14 cellular contexts compared by ENCODE assay signal in the genomic region with DNA sequence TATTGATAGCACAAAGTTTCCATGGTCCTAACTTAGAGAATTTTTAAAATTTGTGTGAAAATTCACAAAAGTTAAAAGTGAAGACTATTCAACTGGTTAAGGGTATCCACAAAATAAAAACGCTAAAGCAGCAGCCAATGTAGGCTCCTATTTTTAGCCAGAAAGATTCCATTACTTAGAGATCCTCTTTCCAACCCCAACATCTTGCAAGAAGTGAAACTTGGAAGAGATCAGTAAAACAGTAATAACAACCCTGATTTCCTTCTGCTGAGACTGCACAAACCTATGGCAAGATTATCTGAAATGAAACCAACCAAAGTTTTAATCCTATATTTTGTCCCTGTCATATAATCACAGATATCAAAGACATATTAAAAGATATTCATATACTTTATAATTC.
"Had no signal": no experiment of that assay in that cellular context is flagged by ENCODE, and none has a peak within 500 bp of the region (broad histone marks: within the 10 kb centered on the region; RNA-seq: fewer than 3 reads in every experiment).

No MANE protein-coding gene starts in this region.

- H3K4me3 ChIP-seq: coronary artery, skin epidermis, tibial nerve, vagina had no signal

- ATAC-seq: activated T-cell treated with anti-CD3 and anti-CD28 coated beads, Interleukin-2, amount 50 U/mL, for 72 hours had no signal

- H3K27me3 ChIP-seq: tibial nerve, vagina had no signal

- H3K36me3 ChIP-seq: tibial nerve, vagina had no signal

- H3K9me3 ChIP-seq: tibial nerve, vagina had no signal

- DNase-seq: activated CD4-positive, alpha-beta memory T cell treated with anti-CD3 and anti-CD28 coated beads, Interleukin-2, amount 10 ng/mL, durations not matched to agents 7 days and 5 days; activated CD8-positive, alpha-beta memory T cell treated with anti-CD3 and anti-CD28 coated beads, Interleukin-2, amount 50 U/mL, for 4 hours; activated gamma-delta T cell treated with Interleukin-2 at 50 U/mL for 16 hours; activated naive CD8-positive, alpha-beta T cell treated with anti-CD3 and anti-CD28 coated beads, Interleukin-2, amount 10 ng/mL, durations not matched to agents 7 days and 5 days; activated T-cell treated with anti-CD3 and anti-CD28 coated beads, Interleukin-2, amount 50 U/mL, for 72 hours; caudate nucleus; effector CD4-positive, alpha-beta T cell; left cardiac atrium; occipital lobe; T-helper 9 cell had no signal

- H3K27ac ChIP-seq: coronary artery, vagina had no signal
